7 cellular contexts compared by ENCODE assay signal in genomic region chr1:27726173-27726793, GRCh38. TPM values are rescaled to one million over a fixed set of nuclear protein-coding genes. Genes with fewer than 3 reads are reported as not detected.
DNase-seq lines count a peak whose midpoint lies in the region; ATAC-seq and TF ChIP-seq lines count a peak whose summit lies in the region.

No MANE protein-coding gene starts in this region.

- peak overlapping the region; percentile 67 for H3K27ac ChIP-seq in KOPT-K1 (ENCODE audit: low read depth, low read length, poor library complexity, severe bottlenecking)
- H3K27ac ChIP-seq in lung (ENCODE audit: low read depth in 1 of 2, low read length in 1 of 2): peak overlapping the region; percentile 92 to 97

- TF ChIP-seq CTCF in GM12875 (IDR thresholded peaks at IDR 0.05; ENCODE audit: borderline replicate concordance, insufficient read depth, low read depth, low read length): no peak
- TF ChIP-seq CTCF in lung (IDR thresholded peaks at IDR 0.05; ENCODE audit: control extremely low read depth, extremely low read depth): no peak

- peak; percentile 25 for ATAC-seq in GM21825 (IDR thresholded peaks at IDR 0.05; ENCODE audit: unreplicated experiment)
- ATAC-seq in lung (ENCODE audit: insufficient read depth, low FRiP score): peak; percentile 5

- WGBS in lung, 2 donors: 1% methylated on average over 28 to 46 of the region's 46 CpGs

- no peaks in the 10 kb centered on the region for H3K27me3 ChIP-seq in lung (ENCODE audit: control insufficient read depth, insufficient read depth)

- no peaks in the 10 kb centered on the region for H3K9me3 ChIP-seq in KOPT-K1 (ENCODE audit: insufficient read depth, low read length, poor library complexity, severe bottlenecking)
- no peaks in the 10 kb centered on the region for H3K9me3 ChIP-seq in lung (ENCODE audit: control insufficient read depth in 2 of 2, insufficient read depth in 1 of 2, low read length in 1 of 2)

- no peaks in the 10 kb centered on the region for H3K4me1 ChIP-seq in lung (ENCODE audit: control insufficient read depth in 2 of 2, insufficient read depth in 2 of 2, low read length in 2 of 2)

- peak overlapping the region; percentile 84 for H3K4me3 ChIP-seq in GM12875 (ENCODE audit: low read depth, low read length)
- H3K4me3 ChIP-seq in lung: peak overlapping the region; percentile 91

- H3K36me3 ChIP-seq in KOPT-K1 (ENCODE audit: insufficient read depth, low read length) (peaks cover 30% of the 10 kb centered on the region), lung (ENCODE audit: control insufficient read depth in 2 of 2, insufficient read depth in 2 of 2, low read length in 2 of 2) (peaks cover 0 to 2% of the 10 kb centered on the region in 2 donors)

- DNase-seq in activated CD4-positive, CD25-positive, alpha-beta regulatory T cell treated with anti-CD3 and anti-CD28 coated beads, Interleukin-2, amount 50 U/mL, for 72 hours: peak; percentile 61
- peak; percentile 25 for DNase-seq in effector CD4-positive, alpha-beta T cell
- peak; percentile 57 for DNase-seq in lung (ENCODE audit: low spot score)
- DNase-seq in stimulated activated CD8-positive, alpha-beta memory T cell treated with anti-CD3 and anti-CD28 coated beads, Interleukin-4, amount 100 ng/mL, for 24 hours (ENCODE audit: low read depth): peak; percentile 29

RNA-seq across cellular contexts. Expression of gene FAM76A, which starts 0.5 kb away (rescaled TPM):
- 10 to 100 TPM; 18.1 to 19.4 TPM for total RNA-seq in lung
- polyA plus RNA-seq in lung: 1 to 10 TPM; 4.3 to 8.2 TPM

RNA-seq across cellular contexts. Expression of gene STX12, which starts 46.7 kb away (rescaled TPM):
- 10 to 100 TPM; 78.5 to 94.0 TPM for total RNA-seq in lung
- 10 to 100 TPM; 32.5 to 67.2 TPM for polyA plus RNA-seq in lung

RNA-seq across cellular contexts. Expression of gene IFI6, which starts 54.3 kb away (rescaled TPM):
- total RNA-seq in lung: 100 to 1,000 TPM in 1 of 2 donors, 10 to 100 TPM in 1; 36.0 to 129 TPM
- polyA plus RNA-seq in lung: 100 to 1,000 TPM; 110 to 383 TPM

Comparison
In these comparisons a context has a peak if more than half of its experiments do, and no peak if none do; other contexts are left out.
1. Peak in every context shown above with its lines: DNase-seq, ATAC-seq, H3K4me3 ChIP-seq and H3K27ac ChIP-seq.